22 cellular contexts compared by ENCODE assay signal in genomic region chr7:147311332-147311731, GRCh38.
A peak's percentile ranks its signal among the peaks of the same experiment; 100 is the strongest.
DNase-seq lines count a peak whose midpoint lies in the region; ATAC-seq, FAIRE-seq and TF ChIP-seq lines count a peak whose summit lies in the region.
"Had no signal": no experiment of that assay in that cellular context is flagged by ENCODE, and none has a peak within 500 bp of the region (broad histone marks: within the 10 kb centered on the region; RNA-seq: fewer than 3 reads in every experiment).

No MANE protein-coding gene starts in this region.

- no peak overlapping the region for H2BK20ac ChIP-seq in H1 (ENCODE audit: low read length)

- no peaks in the 10 kb centered on the region for H3K23me2 ChIP-seq in H1 (ENCODE audit: low read depth, low read length)

- TF ChIP-seq CTCF in AG10803 (conservative IDR thresholded peaks at IDR 0.05; ENCODE audit: low read length): no peak
- TF ChIP-seq CTCF in H1 (IDR thresholded peaks at IDR 0.05; ENCODE audit: control extremely low read depth in 1 of 3, insufficient read depth in 1 of 3, low read depth in 1 of 3, low read length in 3 of 3): no peak
- no peak for TF ChIP-seq CTCF in adrenal gland (IDR thresholded peaks at IDR 0.05)

- H3K79me1 ChIP-seq in H1 (ENCODE audit: low read depth, low read length): no peaks in the 10 kb centered on the region

- H4K5ac ChIP-seq in H1 (ENCODE audit: insufficient read length, low read depth, low read length): no peak overlapping the region

- WGBS in H1 (ENCODE audit: extremely low coverage in 1 of 2, insufficient coverage in 1 of 2, insufficient read length in 1 of 2, insufficient replicate concordance in 2 of 2, low coverage in 1 of 2, low lambda C conversion rate in 2 of 2, missing lambda C conversion rate in 1 of 2), 2 experiments: 100% methylated on average over 1 of the region's 1 CpG; no CpG with 5 or more reads in 1 of the 2 experiments
- WGBS in adrenal gland, 4 donors: 29 to 80% (median 71%) methylated on average over 1 of the region's 1 CpG

- H4K20me1 ChIP-seq in H1 (replicated peaks in 1 of 2; ENCODE audit: control insufficient read depth in 1 of 2, insufficient read depth in 2 of 2, low read length in 2 of 2): no peaks in the 10 kb centered on the region

- CTCF ChIA-PET in H1 (lab: Charles Lee; ENCODE audit: partially characterized antibody): interaction anchor here (0.6 kb wide), 1 partner anchor 61 kb away, joined by 3 read pairs; no protein-coding TSS in a partner anchor

- no peak overlapping the region for H3K14ac ChIP-seq in H1 (ENCODE audit: insufficient read length)

- no peaks in the 10 kb centered on the region for H3K79me2 ChIP-seq in H1 (ENCODE audit: control insufficient read depth in 1 of 2, insufficient read depth in 2 of 2, low read length in 2 of 2)

- H2BK12ac ChIP-seq in H1 (ENCODE audit: low read depth, low read length): no peak overlapping the region

- no peak overlapping the region for H3K56ac ChIP-seq in H1 (replicated peaks; ENCODE audit: insufficient read length, low read depth, low read length)

- no peak overlapping the region for H2BK15ac ChIP-seq in H1 (ENCODE audit: low read length)

- intact Hi-C loops in adrenal gland (cut with DNase I): no loop called here

- TF ChIP-seq POLR2A in H1 (IDR thresholded peaks at IDR 0.05; ENCODE audit: control extremely low read depth in 1 of 2, low read depth in 2 of 2, low read length in 2 of 2) (no peak), adrenal gland (IDR thresholded peaks at IDR 0.05) (no peak)

- 0 out of 2 replicates have a peak overlapping the region, but pooled peaks have one; percentile 13 for H2AFZ ChIP-seq in H1 (ENCODE audit: low read length)
- H2AFZ ChIP-seq: GM23338 had no signal

- H3K9ac ChIP-seq in H1 (replicated peaks in 1 of 4; ENCODE audit: extremely low read depth in 1 of 4, low read depth in 3 of 4, low read length in 3 of 4): no peak overlapping the region
- H3K9ac ChIP-seq: KMS-11 had no signal

- H3K9me3 ChIP-seq in H1 (ENCODE audit: insufficient read depth in 2 of 2, low read depth in 1 of 2, low read length in 1 of 2) (no peaks in the 10 kb centered on the region), adrenal gland (replicated peaks in 1 of 3) (no peaks in the 10 kb centered on the region)
- H3K9me3 ChIP-seq: BE2C had no signal

- H3K4me3 Mint-ChIP-seq in natural killer cell treated with Interleukin-12 subunit alpha and Interleukin-12 subunit beta and Interleukin-15 and Interleukin-18, amount 100 ng/mL, for 72 hours: peak overlapping the region; percentile 18
- H3K4me3 Mint-ChIP-seq: CD4-positive, CD25-positive, alpha-beta regulatory T cell; GM23338 had no signal

- ATAC-seq in natural killer cell treated with Interleukin-12 subunit alpha and Interleukin-12 subunit beta and Interleukin-15 and Interleukin-18, amount 100 ng/mL, for 72 hours: peak; percentile 60 to 62
- ATAC-seq: GM23338 had no signal

- H3K4me1 Mint-ChIP-seq in natural killer cell treated with Interleukin-12 subunit alpha and Interleukin-12 subunit beta and Interleukin-15 and Interleukin-18, amount 100 ng/mL, for 72 hours (ENCODE audit: low read depth in 2 of 2): peaks cover 8% of the 10 kb centered on the region in 2 donors
- H3K4me1 Mint-ChIP-seq: CD4-positive, CD25-positive, alpha-beta regulatory T cell; GM23338 had no signal

- no peaks in the 10 kb centered on the region for H3K36me3 Mint-ChIP-seq in natural killer cell treated with Interleukin-12 subunit alpha and Interleukin-12 subunit beta and Interleukin-15 and Interleukin-18, amount 100 ng/mL, for 72 hours
- H3K36me3 Mint-ChIP-seq: CD4-positive, CD25-positive, alpha-beta regulatory T cell had no signal

- no peak for TF ChIP-seq RAD21 in H1 (IDR thresholded peaks at IDR 0.05 in 1 of 2, conservative IDR thresholded peaks at IDR 0.05 in 1 of 2; ENCODE audit: low read depth in 2 of 2, low read length in 2 of 2)

- H3K27me3 ChIP-seq in H1 (replicated peaks in 1 of 4; ENCODE audit: control insufficient read depth in 3 of 4, extremely low read depth in 1 of 4, insufficient read depth in 3 of 4, low read length in 3 of 4): no peaks in the 10 kb centered on the region
- H3K27me3 ChIP-seq in adrenal gland: no peaks in the 10 kb centered on the region
- H3K27me3 ChIP-seq: BE2C had no signal

- H2BK5ac ChIP-seq in H1 (ENCODE audit: low read depth, low read length): no peak overlapping the region

- DNase-seq in AG10803 (ENCODE audit: low read depth) (peak; percentile 47), MV-4-11 (lab: John Stamatoyannopoulos, UW) (peak; percentile 6), H1 (ENCODE audit: low read depth in 1 of 2, low spot score in 2 of 2) (no peak), cerebellar cortex (ENCODE audit: low spot score) (no peak), occipital lobe (lab: John Stamatoyannopoulos, UW) (no peak), adrenal gland (no peak)
- DNase-seq in natural killer cell treated with Interleukin-12 subunit alpha and Interleukin-12 subunit beta and Interleukin-15 and Interleukin-18, amount 100 ng/mL, for 72 hours (ENCODE audit: low spot score): no peak
- DNase-seq in activated effector memory CD4-positive, alpha-beta T cell treated with Interleukin-2 at 50 U/mL for 16 hours: no peak
- DNase-seq: BE2C; CD4-positive, CD25-positive, alpha-beta regulatory T cell; DMS79; HCEC 1CT; IMR-90; NCI-H1105 treated with DMSO at 0.1 percent for 48 hours; NCI-H2081; NCI-H2171; NCI-H345; NCI-H526; Right ventricle myocardium superior had no signal

- no peak overlapping the region for H2AK5ac ChIP-seq in H1 (ENCODE audit: low read depth, low read length)

- FAIRE-seq in H1 (lab: Jason Lieb, UNC): no peak
- FAIRE-seq: A204.1 had no signal

- no peak overlapping the region for H4K8ac ChIP-seq in H1 (ENCODE audit: extremely low read depth, insufficient read depth, low read length)

- H3K4me1 ChIP-seq in H1 (replicated peaks in 1 of 4; ENCODE audit: control insufficient read depth in 3 of 4, insufficient read depth in 4 of 4, low read length in 3 of 4): no peaks in the 10 kb centered on the region
- H3K4me1 ChIP-seq in adrenal gland (replicated peaks in 1 of 2): no peaks in the 10 kb centered on the region
- H3K4me1 ChIP-seq: BE2C had no signal

- no peak overlapping the region for H3K23ac ChIP-seq in H1 (ENCODE audit: insufficient read length)

- peaks cover 10% of the 10 kb centered on the region for H3K9me3 Mint-ChIP-seq in natural killer cell treated with Interleukin-12 subunit alpha and Interleukin-12 subunit beta and Interleukin-15 and Interleukin-18, amount 100 ng/mL, for 72 hours

- H3K4me3 ChIP-seq in AG10803 (ENCODE audit: low read length) (no peak overlapping the region), H1 (ENCODE audit: extremely low read depth in 1 of 4, insufficient read depth in 2 of 4, low read depth in 3 of 4, low read length in 4 of 4) (no peak overlapping the region), adrenal gland (no peak overlapping the region)
- H3K4me3 ChIP-seq: GM23338 had no signal

- no peak for TF ChIP-seq EP300 in H1 (IDR thresholded peaks at IDR 0.05; ENCODE audit: borderline replicate concordance in 1 of 2, low read depth in 2 of 2, low read length in 2 of 2)

- H3K36me3 ChIP-seq in H1 (ENCODE audit: control insufficient read depth in 2 of 4, insufficient read depth in 4 of 4, low read length in 3 of 4) (no peaks in the 10 kb centered on the region), adrenal gland (replicated peaks in 1 of 2) (no peaks in the 10 kb centered on the region)
- H3K36me3 ChIP-seq: BE2C had no signal

- H3K27ac ChIP-seq in H1 (ENCODE audit: low read depth, low read length) (no peak overlapping the region), adrenal gland (no peak overlapping the region)
- H3K27ac ChIP-seq: KMS-11 had no signal

- H3K18ac ChIP-seq in H1 (ENCODE audit: extremely low read depth, low read length): no peak overlapping the region

- no peak overlapping the region for H4K91ac ChIP-seq in H1 (replicated peaks; ENCODE audit: insufficient read length, low read length)

- no peak overlapping the region for H3K27ac Mint-ChIP-seq in natural killer cell treated with Interleukin-12 subunit alpha and Interleukin-12 subunit beta and Interleukin-15 and Interleukin-18, amount 100 ng/mL, for 72 hours
- H3K27ac Mint-ChIP-seq: CD4-positive, CD25-positive, alpha-beta regulatory T cell; GM23338 had no signal

- no peaks in the 10 kb centered on the region for H3K27me3 Mint-ChIP-seq in natural killer cell treated with Interleukin-12 subunit alpha and Interleukin-12 subunit beta and Interleukin-15 and Interleukin-18, amount 100 ng/mL, for 72 hours
- H3K27me3 Mint-ChIP-seq: CD4-positive, CD25-positive, alpha-beta regulatory T cell had no signal

- no peak overlapping the region for H3K4ac ChIP-seq in H1 (replicated peaks; ENCODE audit: insufficient read length, low read depth, low read length)

- POLR2A ChIA-PET in H1 (lab: Charles Lee; ENCODE audit: partially characterized antibody): no interaction called here

- no peak overlapping the region for H3K4me2 ChIP-seq in H1 (ENCODE audit: insufficient read depth in 1 of 2, low read depth in 2 of 2, low read length in 2 of 2)
- H3K4me2 ChIP-seq: GM23338, KMS-11 had no signal

- H2BK120ac ChIP-seq in H1 (replicated peaks; ENCODE audit: low read depth, low read length): no peak overlapping the region

TF ChIP-seq in H1, 55 proteins besides CTCF, POLR2A, EP300 and RAD21 (continues in another document):
- TF ChIP-seq RFX5 (IDR thresholded peaks at IDR 0.05; ENCODE audit: borderline replicate concordance, low read depth, low read length) (no peak), CBX5 (IDR thresholded peaks at IDR 0.05; ENCODE audit: low read depth, low read length) (no peak), SIN3A (conservative IDR thresholded peaks at IDR 0.05 in 1 of 2, IDR thresholded peaks at IDR 0.05 in 1 of 2; ENCODE audit: low read depth in 1 of 2, low read length in 2 of 2) (no peak), USF2 (IDR thresholded peaks at IDR 0.05; ENCODE audit: low read length) (no peak), NRF1 (IDR thresholded peaks at IDR 0.05; ENCODE audit: low read depth, low read length) (no peak)

Comparison
In these comparisons a context has a peak if more than half of its experiments do, and no peak if none do; other contexts are left out.
1. DNase-seq: peak in AG10803 (single experiment) and MV-4-11 (single experiment); none in H1 (0 of 2), natural killer cell treated with Interleukin-12 subunit alpha and Interleukin-12 subunit beta and Interleukin-15 and Interleukin-18, amount 100 ng/mL, for 72 hours (single experiment), cerebellar cortex (single experiment), activated effector memory CD4-positive, alpha-beta T cell treated with Interleukin-2 at 50 U/mL for 16 hours (single experiment), occipital lobe (single experiment) and adrenal gland (0 of 7).